Comparison of ENCODE assay signal across 26 cellular contexts in genomic region chr6:456887-457286, GRCh38.
DNase-seq lines count a peak whose midpoint lies in the region; ATAC-seq, FAIRE-seq and TF ChIP-seq lines count a peak whose summit lies in the region.
"Had no signal": no experiment of that assay in that cellular context is flagged by ENCODE, and none has a peak within 500 bp of the region (broad histone marks: within the 10 kb centered on the region; RNA-seq: fewer than 3 reads in every experiment).

No MANE protein-coding gene starts in this region.

- H3K4me2 ChIP-seq in astrocyte (ENCODE audit: low read length): no peak overlapping the region
- H3K4me2 ChIP-seq: A549; BLaER1 treated with 17β-estradiol and CSF1 and Interleukin-3, amounts not matched to agents 10 nM and 100 nM had no signal

- H3K36me3 ChIP-seq in astrocyte (ENCODE audit: insufficient read depth, low read length) (no peaks in the 10 kb centered on the region), ascending aorta (no peaks in the 10 kb centered on the region)
- H3K36me3 ChIP-seq: BE2C; BLaER1 treated with 17β-estradiol and CSF1 and Interleukin-3, amounts not matched to agents 10 nM and 100 nM had no signal

- H4K20me1 ChIP-seq in astrocyte (ENCODE audit: insufficient read depth, low read length): no peaks in the 10 kb centered on the region
- H4K20me1 ChIP-seq: BLaER1 treated with 17β-estradiol and CSF1 and Interleukin-3, amounts not matched to agents 10 nM and 100 nM had no signal

- no peak overlapping the region for H3K4me3 Mint-ChIP-seq in activated naive CD8-positive, alpha-beta T cell
- H3K4me3 Mint-ChIP-seq in activated naive CD8-positive, alpha-beta T cell treated with anti-CD3 and anti-CD28 coated beads, Interleukin-2, amount 50 U/mL, for 24 hours: no peak overlapping the region
- H3K4me3 Mint-ChIP-seq in astrocyte (ENCODE audit: unreplicated experiment) (no peak overlapping the region), osteocyte (ENCODE audit: unreplicated experiment) (no peak overlapping the region)
- H3K4me3 Mint-ChIP-seq: CD14-positive monocyte; CD4-positive, alpha-beta T cell; CD8-positive, alpha-beta memory T cell; H9 had no signal

- H3K27ac ChIP-seq in astrocyte (ENCODE audit: low read depth, low read length) (no peak overlapping the region), ascending aorta (no peak overlapping the region)
- H3K27ac ChIP-seq: A549; BLaER1 treated with 17β-estradiol and CSF1 and Interleukin-3, amounts not matched to agents 10 nM and 100 nM; GM23248 had no signal

- peaks cover 46% of the 10 kb centered on the region for H3K4me1 Mint-ChIP-seq in activated naive CD8-positive, alpha-beta T cell (ENCODE audit: low read depth)
- H3K4me1 Mint-ChIP-seq in activated naive CD8-positive, alpha-beta T cell treated with anti-CD3 and anti-CD28 coated beads, Interleukin-2, amount 50 U/mL, for 24 hours: peaks cover 43% of the 10 kb centered on the region
- H3K4me1 Mint-ChIP-seq in astrocyte (ENCODE audit: low read depth, unreplicated experiment) (no peaks in the 10 kb centered on the region), osteocyte (ENCODE audit: unreplicated experiment) (no peaks in the 10 kb centered on the region)
- H3K4me1 Mint-ChIP-seq: CD14-positive monocyte had no signal

- intact Hi-C loops in ascending aorta (cut with DNase I): no loop called here

- no peaks in the 10 kb centered on the region for H3K9me3 Mint-ChIP-seq in activated naive CD8-positive, alpha-beta T cell (ENCODE audit: low read depth)
- H3K9me3 Mint-ChIP-seq in activated naive CD8-positive, alpha-beta T cell treated with anti-CD3 and anti-CD28 coated beads, Interleukin-2, amount 50 U/mL, for 24 hours: peaks cover 21% of the 10 kb centered on the region
- peaks cover 9% of the 10 kb centered on the region for H3K9me3 Mint-ChIP-seq in astrocyte (ENCODE audit: unreplicated experiment)
- H3K9me3 Mint-ChIP-seq in osteocyte (ENCODE audit: unreplicated experiment): peaks cover 11% of the 10 kb centered on the region
- H3K9me3 Mint-ChIP-seq: CD4-positive, alpha-beta T cell had no signal

- FAIRE-seq in astrocyte (lab: Jason Lieb, UNC): no peak
- FAIRE-seq: A549, G401.6, GM12892, GM19239 had no signal

- no peaks in the 10 kb centered on the region for H3K4me1 ChIP-seq in astrocyte (ENCODE audit: insufficient read depth, low read length)
- no peaks in the 10 kb centered on the region for H3K4me1 ChIP-seq in ascending aorta
- H3K4me1 ChIP-seq: A549, BE2C had no signal

- H3K4me3 ChIP-seq in astrocyte (ENCODE audit: insufficient read depth, low read depth, low read length) (no peak overlapping the region), ascending aorta (no peak overlapping the region)
- H3K4me3 ChIP-seq: A549; BLaER1 treated with 17β-estradiol and CSF1 and Interleukin-3, amounts not matched to agents 10 nM and 100 nM; GM23248 had no signal

- TF ChIP-seq CTCF in astrocyte (IDR thresholded peaks at IDR 0.05; ENCODE audit: insufficient read depth, low read depth, low read length) (no peak), osteocyte (IDR thresholded peaks at IDR 0.05) (no peak), ascending aorta (IDR thresholded peaks at IDR 0.05) (no peak)

- H3K27me3 Mint-ChIP-seq in activated naive CD8-positive, alpha-beta T cell: no peaks in the 10 kb centered on the region
- H3K27me3 Mint-ChIP-seq in activated naive CD8-positive, alpha-beta T cell treated with anti-CD3 and anti-CD28 coated beads, Interleukin-2, amount 50 U/mL, for 24 hours: no peaks in the 10 kb centered on the region
- H3K27me3 Mint-ChIP-seq in astrocyte (ENCODE audit: low read depth, unreplicated experiment) (peaks cover 12% of the 10 kb centered on the region), osteocyte (ENCODE audit: unreplicated experiment) (peaks cover 31% of the 10 kb centered on the region)
- H3K27me3 Mint-ChIP-seq: CD4-positive, alpha-beta T cell had no signal

- no peak overlapping the region for H3K9ac ChIP-seq in astrocyte (ENCODE audit: low read length)
- H3K9ac ChIP-seq: BLaER1 treated with 17β-estradiol and CSF1 and Interleukin-3, amounts not matched to agents 10 nM and 100 nM; GM23248 had no signal

- H3K36me3 Mint-ChIP-seq in activated naive CD8-positive, alpha-beta T cell: peaks cover 2% of the 10 kb centered on the region
- no peaks in the 10 kb centered on the region for H3K36me3 Mint-ChIP-seq in activated naive CD8-positive, alpha-beta T cell treated with anti-CD3 and anti-CD28 coated beads, Interleukin-2, amount 50 U/mL, for 24 hours (ENCODE audit: low read depth)
- H3K36me3 Mint-ChIP-seq in astrocyte (ENCODE audit: low read depth, unreplicated experiment) (no peaks in the 10 kb centered on the region), osteocyte (ENCODE audit: unreplicated experiment) (no peaks in the 10 kb centered on the region)
- H3K36me3 Mint-ChIP-seq: CD14-positive monocyte had no signal

- no peak overlapping the region for H2AFZ ChIP-seq in astrocyte (ENCODE audit: low read depth, low read length)
- H2AFZ ChIP-seq: GM23248 had no signal

- peak overlapping the region; percentile 69 for H3K27ac Mint-ChIP-seq in activated naive CD8-positive, alpha-beta T cell
- H3K27ac Mint-ChIP-seq in activated naive CD8-positive, alpha-beta T cell treated with anti-CD3 and anti-CD28 coated beads, Interleukin-2, amount 50 U/mL, for 24 hours: no peak overlapping the region
- H3K27ac Mint-ChIP-seq in astrocyte (ENCODE audit: unreplicated experiment): peak overlapping the region; percentile 21
- H3K27ac Mint-ChIP-seq in osteocyte (ENCODE audit: unreplicated experiment): no peak overlapping the region
- H3K27ac Mint-ChIP-seq: CD14-positive monocyte; CD4-positive, alpha-beta T cell; CD8-positive, alpha-beta memory T cell; H9 had no signal

- H3K79me2 ChIP-seq in astrocyte (ENCODE audit: insufficient read depth, low read length): no peaks in the 10 kb centered on the region

- H3K27me3 ChIP-seq in astrocyte (ENCODE audit: insufficient read depth, low read length): peaks cover 5% of the 10 kb centered on the region
- H3K27me3 ChIP-seq in ascending aorta: no peaks in the 10 kb centered on the region
- H3K27me3 ChIP-seq: BLaER1 treated with 17β-estradiol and CSF1 and Interleukin-3, amounts not matched to agents 10 nM and 100 nM had no signal

- no peak for ATAC-seq in activated naive CD8-positive, alpha-beta T cell treated with anti-CD3 and anti-CD28 coated beads, Interleukin-2, amount 50 U/mL, for 24 hours
- ATAC-seq: A549, HCT116 had no signal

- H3K9me3 ChIP-seq in astrocyte (ENCODE audit: insufficient read depth, low read depth, low read length) (no peaks in the 10 kb centered on the region), ascending aorta (no peaks in the 10 kb centered on the region)
- H3K9me3 ChIP-seq: A549, BE2C had no signal

- DNase-seq in activated naive CD8-positive, alpha-beta T cell treated with anti-CD3 and anti-CD28 coated beads, Interleukin-2, amount 50 U/mL, for 24 hours: no peak
- no peak for DNase-seq in astrocyte (ENCODE audit: low read depth)
- DNase-seq in osteocyte (ENCODE audit: extremely low spot score, unreplicated experiment): peak; percentile 5
- DNase-seq in DMS114 treated with DMSO at 0.1 percent for 48 hours (lab: John Stamatoyannopoulos, UW; ENCODE audit: unreplicated experiment): no peak
- no peak for DNase-seq in ascending aorta (ENCODE audit: low spot score in 2 of 2)
- no peak for DNase-seq in NCI-H524 (lab: John Stamatoyannopoulos, UW)
- DNase-seq: 8988T; ACHN; AML-193; BE2C; Calu3; CD4-positive, alpha-beta T cell; CD8-positive, alpha-beta memory T cell; COR-L47; DMS153; DND-41; GM23248 had no signal

Comparison
In these comparisons a context has a peak if more than half of its experiments do, and no peak if none do; other contexts are left out.
1. H3K27ac Mint-ChIP-seq: peak in activated naive CD8-positive, alpha-beta T cell (single experiment) and astrocyte (single experiment); none in activated naive CD8-positive, alpha-beta T cell treated with anti-CD3 and anti-CD28 coated beads, Interleukin-2, amount 50 U/mL, for 24 hours (single experiment) and osteocyte (single experiment).